In genomic region chr6:114879719-114880118, GRCh38 we compare ENCODE assay signal across 8 cellular contexts.
"Had no signal": no experiment of that assay in that cellular context is flagged by ENCODE, and none has a peak within 500 bp of the region (broad histone marks: within the 10 kb centered on the region; RNA-seq: fewer than 3 reads in every experiment).

No MANE protein-coding gene starts in this region.

- H3K9ac ChIP-seq: GM23248 had no signal

- H3K9me3 ChIP-seq: HAP-1 had no signal

- FAIRE-seq: HepG2 had no signal

- H3K4me3 ChIP-seq: GM23248, HAP-1 had no signal

- H3K27ac ChIP-seq: GM23248, HL-60 had no signal

- DNase-seq: GM23248, GOT3, H7, HFFc6 had no signal

- H2AFZ ChIP-seq: GM23248 had no signal

- H3K4me1 ChIP-seq: HAP-1 had no signal

- H3K36me3 ChIP-seq: HAP-1 had no signal

- ATAC-seq: HCT116, HepG2 had no signal
